ENCODE assay signal across 37 cellular contexts in genomic region chr10:80277567-80278250, GRCh38. TPM values are rescaled to one million over a fixed set of nuclear protein-coding genes. Genes with fewer than 3 reads are reported as not detected.
DNase-seq lines count a peak whose midpoint lies in the region; ATAC-seq, FAIRE-seq and TF ChIP-seq lines count a peak whose summit lies in the region.
"Had no signal": no experiment of that assay in that cellular context is flagged by ENCODE, and none has a peak within 500 bp of the region (broad histone marks: within the 10 kb centered on the region; RNA-seq: fewer than 3 reads in every experiment).

No MANE protein-coding gene starts in this region.

- in situ Hi-C loops in HepG2 (cut with HindIII; ENCODE audit: extremely low pct_ligation_motif_present, low pct_unique_long_range_greater_than_20kb) = no loop called here
- in situ Hi-C loops in brain microvascular endothelial cell (cut with HindIII; ENCODE audit: low pct_ligation_motif_present, low sequenced_read_pairs) = no loop called here

- BruUV-seq in HepG2 (replicated peaks; lab: Mats Ljungman, UMichigan) = no TSS peak

- no peaks in the 10 kb centered on the region for H4K20me1 ChIP-seq in HepG2 (ENCODE audit: insufficient read depth, low read length)

- 60% methylated on average over 12 of the region's 12 CpGs for WGBS in liver
- 95% methylated on average over 3 of the region's 12 CpGs for WGBS in HepG2 (ENCODE audit: low lambda C conversion rate)

- TF ChIP-seq CTCF in liver (IDR thresholded peaks at IDR 0.05; ENCODE audit: low read depth, low read length, missing input control) (no peak), HepG2 (CRISPR knock-in tag; IDR thresholded peaks at IDR 0.05) (no peak), brain microvascular endothelial cell (IDR thresholded peaks at IDR 0.05; ENCODE audit: low read depth, low read length, missing control alignments) (no peak)

- intact Hi-C loops in HepG2 (cut with micrococcal nuclease; ENCODE audit: unreplicated experiment) (no loop called here), left cardiac atrium (cut with DNase I) (no loop called here)

- H3K4me3 ChIP-seq in liver (ENCODE audit: low read depth in 1 of 3, low read length in 3 of 3) (no peak overlapping the region), HepG2 (replicated peaks in 1 of 3; ENCODE audit: insufficient read depth in 1 of 3, low read depth in 2 of 3, low read length in 3 of 3) (no peak overlapping the region), brain microvascular endothelial cell (ENCODE audit: low read depth, low read length) (no peak overlapping the region)
- H3K4me3 ChIP-seq: A549, lower lobe of right lung, mucosa of descending colon, ovary, SJCRH30, smooth muscle cell, suprapubic skin, uterus had no signal

- H3K27ac ChIP-seq in liver (ENCODE audit: low read depth in 1 of 2, low read length in 2 of 2) (peak overlapping the region; percentile 15 to 26), HepG2 (ENCODE audit: extremely low read length, insufficient read depth, low read length) (no peak overlapping the region), brain microvascular endothelial cell (no peak overlapping the region)
- H3K27ac ChIP-seq: A549, lower lobe of right lung, SJCRH30, suprapubic skin, uterus, VCaP had no signal

- TF ChIP-seq POLR2A in HepG2 (IDR thresholded peaks at IDR 0.05; ENCODE audit: insufficient read depth in 1 of 2, low read depth in 2 of 2, low read length in 2 of 2) = no peak

- H3K36me3 ChIP-seq in liver (ENCODE audit: control insufficient read depth in 4 of 4, insufficient read depth in 3 of 4, low read depth in 1 of 4, low read length in 3 of 4) (peaks cover 13 to 65% (median 61%) of the 10 kb centered on the region in 4 donors), HepG2 (replicated peaks in 1 of 2; ENCODE audit: control insufficient read depth in 1 of 2, insufficient read depth in 2 of 2, low read length in 2 of 2) (peaks cover 18 to 61% of the 10 kb centered on the region in 2 experiments), brain microvascular endothelial cell (replicated peaks) (no peaks in the 10 kb centered on the region)
- H3K36me3 ChIP-seq: lower lobe of right lung, ovary, SJCRH30, suprapubic skin, uterus had no signal

- POLR2A ChIA-PET in HepG2 (lab: Yijun Ruan, JAX) = interaction anchor here (1.4 kb wide), 1 partner anchor 12 kb away, joined by 5 read pairs; the partner anchor contains the start of gene MAT1A

- no peak for TF ChIP-seq RAD21 in liver (IDR thresholded peaks at IDR 0.05)
- TF ChIP-seq RAD21 in HepG2 (CRISPR knock-in tag; IDR thresholded peaks at IDR 0.05) = no peak

- H3K4me1 ChIP-seq in liver (ENCODE audit: control insufficient read depth in 4 of 4, insufficient read depth in 4 of 4, low read length in 3 of 4) (peaks cover 20 to 94% (median 72%) of the 10 kb centered on the region in 4 donors), HepG2 (ENCODE audit: insufficient read depth, low read length) (peaks cover 44% of the 10 kb centered on the region)
- H3K4me1 ChIP-seq: lower lobe of right lung, SJCRH30, suprapubic skin, uterus had no signal

- TF ChIP-seq EP300 in HepG2 (IDR thresholded peaks at IDR 0.05; ENCODE audit: low read depth in 2 of 2, low read length in 2 of 2) (no peak), HepG2 (CRISPR knock-in tag; IDR thresholded peaks at IDR 0.05; ENCODE audit: borderline replicate concordance) (no peak)

- H3K4me2 ChIP-seq in HepG2 (ENCODE audit: low read depth, low read length) = no peak overlapping the region
- H3K4me2 ChIP-seq: A549, smooth muscle cell had no signal

- H3K9ac ChIP-seq in liver (ENCODE audit: low read depth in 1 of 2, low read length in 2 of 2) (no peak overlapping the region), HepG2 (ENCODE audit: insufficient read depth, low read depth, low read length) (no peak overlapping the region)

- H3K9me3 ChIP-seq in liver (ENCODE audit: control insufficient read depth in 4 of 4, low read length in 3 of 4) = no peaks in the 10 kb centered on the region
- no peaks in the 10 kb centered on the region for H3K9me3 ChIP-seq in HepG2 (ENCODE audit: low read length)
- H3K9me3 ChIP-seq: A549, lower lobe of right lung, mucosa of descending colon, ovary, SJCRH30, suprapubic skin, uterus had no signal

- no peaks in the 10 kb centered on the region for H3K27me3 ChIP-seq in liver (ENCODE audit: control insufficient read depth in 4 of 4, insufficient read depth in 4 of 4, low read length in 3 of 4)
- H3K27me3 ChIP-seq in HepG2 (ENCODE audit: control insufficient read depth in 1 of 2, insufficient read depth in 2 of 2, low read length in 2 of 2) = no peaks in the 10 kb centered on the region
- no peaks in the 10 kb centered on the region for H3K27me3 ChIP-seq in brain microvascular endothelial cell (replicated peaks)
- H3K27me3 ChIP-seq: ovary, SJCRH30, uterus had no signal

- DNase-seq in HepG2 (ENCODE audit: low spot score) (no peak), left cardiac atrium (no peak), mesenteric fat pad (ENCODE audit: low spot score) (peak; percentile 80), NCI-H774 (lab: John Stamatoyannopoulos, UW) (no peak), brain microvascular endothelial cell (no peak)
- DNase-seq: activated CD4-positive, alpha-beta T cell treated with anti-CD3 and anti-CD28 coated beads for 36 hours; activated naive CD4-positive, alpha-beta T cell; activated naive CD8-positive, alpha-beta T cell treated with anti-CD3 and anti-CD28 coated beads, Interleukin-2, amount 50 U/mL, for 24 hours; CD4-positive, alpha-beta T cell; DND-41; GOT3; HFFc6; KG1; lower lobe of right lung; mucosa of descending colon; natural killer cell; NCI-H1105; NCI-H187; NCI-H446 treated with DMSO at 0.1 percent for 48 hours; NCI-H82; retina; SJCRH30; stimulated activated naive CD4-positive, alpha-beta T cell; T1000; uterus had no signal

- ATAC-seq in HepG2 (no peak), left cardiac atrium (peak; percentile 64 to 76), GM18868 (IDR thresholded peaks at IDR 0.05; ENCODE audit: unreplicated experiment) (no peak), HG02870 (IDR thresholded peaks at IDR 0.05; ENCODE audit: unreplicated experiment) (no peak)
- ATAC-seq: A549; activated CD4-positive, alpha-beta T cell treated with anti-CD3 and anti-CD28 coated beads for 36 hours; activated naive CD8-positive, alpha-beta T cell treated with anti-CD3 and anti-CD28 coated beads, Interleukin-2, amount 50 U/mL, for 24 hours; lower lobe of right lung; mucosa of descending colon; natural killer cell had no signal

- CTCF ChIA-PET in HepG2 (lab: Yijun Ruan, JAX; ENCODE audit: low intra/inter-chr PET ratio, low total read pairs) = no interaction called here

- H3K79me2 ChIP-seq in HepG2 (ENCODE audit: insufficient read depth, low read length) = peaks cover 12% of the 10 kb centered on the region

- no peak overlapping the region for H2AFZ ChIP-seq in HepG2 (ENCODE audit: low read length)

- FAIRE-seq in HepG2 (lab: Jason Lieb, UNC) = no peak
- FAIRE-seq: A549, D721Med, endothelial cell of umbilical vein, islet of Langerhans, RCC 7860 had no signal

TF ChIP-seq in HepG2, 621 proteins besides CTCF, POLR2A, EP300 and RAD21 (continues in another document):
- no peak for TF ChIP-seq ZNF263 (CRISPR knock-in tag; IDR thresholded peaks at IDR 0.05)
- TF ChIP-seq GATAD1 (CRISPR knock-in tag; IDR thresholded peaks at IDR 0.05) = no peak
- TF ChIP-seq KLF13 (CRISPR knock-in tag; IDR thresholded peaks at IDR 0.05) = no peak
- no peak for TF ChIP-seq ELF3 (CRISPR knock-in tag; IDR thresholded peaks at IDR 0.05)

RNA-seq across cellular contexts. Expression of gene MAT1A, which starts 11.7 kb away (rescaled TPM):
- total RNA-seq in liver = 100 to 1,000 TPM; 179 to 662 TPM
- polyA plus RNA-seq in liver = 100 to 1,000 TPM; 327 to 759 TPM
- total RNA-seq in HepG2 (2016; rRNA removed; fragmentation: Illumina TruSeq; extraction: Trizol) = 76.9 and 101 TPM in 2 replicates
- total RNA-seq in HepG2 (2016; cell fraction: cytosol; rRNA removed; fragmentation: Illumina TruSeq; extraction: Trizol; ENCODE audit: low read depth) = 8.2 and 9.7 TPM in 2 replicates
- 77.4 and 101 TPM in 2 replicates for total RNA-seq in HepG2 (2016; cell fraction: insoluble cytoplasmic fraction; rRNA removed; fragmentation: Illumina TruSeq; extraction: Trizol)
- 35.3 and 36.5 TPM in 2 replicates for total RNA-seq in HepG2 (2016; cell fraction: membrane; rRNA removed; fragmentation: Illumina TruSeq; extraction: Trizol)
- 51.9 and 57.9 TPM in 2 replicates for total RNA-seq in HepG2 (2016; cell fraction: nucleus; rRNA removed; fragmentation: Illumina TruSeq; extraction: Trizol)
- polyA plus RNA-seq in HepG2 (2011; rRNA removed) = 57.1 and 71.8 TPM in 2 replicates
- 67.8 and 68.7 TPM in 2 replicates for polyA plus RNA-seq in HepG2 (2011; cell fraction: cytosol; rRNA removed)
- polyA plus RNA-seq in HepG2 (2011; cell fraction: nucleus; rRNA removed) = 86.2 and 106 TPM in 2 replicates
- polyA plus RNA-seq in HepG2 (2012) = 51.2 and 64.8 TPM in 2 replicates
- polyA plus RNA-seq in HepG2 (2016; cell fraction: cytosol; fragmentation: Illumina TruSeq; extraction: Trizol; ENCODE audit: low read depth) = 7.9 and 9.8 TPM in 2 replicates
- polyA plus RNA-seq in HepG2 (2016; cell fraction: insoluble cytoplasmic fraction; fragmentation: Illumina TruSeq; extraction: Trizol; ENCODE audit: low read depth) = 98.3 and 108 TPM in 2 replicates
- polyA plus RNA-seq in HepG2 (2016; cell fraction: membrane; fragmentation: Illumina TruSeq; extraction: Trizol; ENCODE audit: low read depth) = 26.5 and 26.9 TPM in 2 replicates
- polyA plus RNA-seq in HepG2 (2016; cell fraction: nucleus; fragmentation: Illumina TruSeq; extraction: Trizol; ENCODE audit: insufficient read depth, low read depth) = 93.4 and 100 TPM in 2 replicates
- 0.07 and 103 TPM in 2 replicates for polyA minus RNA-seq in HepG2 (2011; rRNA and poly(A)+ RNA removed; ENCODE audit: low replicate concordance)
- 28.5 and 32.8 TPM in 2 replicates for polyA minus RNA-seq in HepG2 (2011; cell fraction: cytosol; rRNA and poly(A)+ RNA removed)
- 23.2 and 35.9 TPM in 2 replicates for polyA minus RNA-seq in HepG2 (2011; cell fraction: nucleus; rRNA and poly(A)+ RNA removed)
- total RNA-seq in left cardiac atrium = under 1 TPM; 0.10 to 0.21 TPM
- 0.13 TPM for total RNA-seq in mesenteric fat pad
- total RNA-seq: activated CD4-positive, alpha-beta T cell treated with anti-CD3 and anti-CD28 coated beads for 36 hours; CD4-positive, alpha-beta T cell; endothelial cell of umbilical vein; HFFc6; natural killer cell; SJCRH30 had no signal
- polyA plus RNA-seq: endothelial cell of umbilical vein, smooth muscle cell had no signal

Comparison
In these comparisons a context has a peak if more than half of its experiments do, and no peak if none do; other contexts are left out.
1. H3K27ac ChIP-seq: peak in liver (2 of 2); none in HepG2 (single experiment) and brain microvascular endothelial cell (single experiment).
2. ATAC-seq: peak in left cardiac atrium (2 of 2); none in HepG2 (single experiment), GM18868 (single experiment) and HG02870 (single experiment).